8 cellular contexts compared by ENCODE assay signal in the genomic region with DNA sequence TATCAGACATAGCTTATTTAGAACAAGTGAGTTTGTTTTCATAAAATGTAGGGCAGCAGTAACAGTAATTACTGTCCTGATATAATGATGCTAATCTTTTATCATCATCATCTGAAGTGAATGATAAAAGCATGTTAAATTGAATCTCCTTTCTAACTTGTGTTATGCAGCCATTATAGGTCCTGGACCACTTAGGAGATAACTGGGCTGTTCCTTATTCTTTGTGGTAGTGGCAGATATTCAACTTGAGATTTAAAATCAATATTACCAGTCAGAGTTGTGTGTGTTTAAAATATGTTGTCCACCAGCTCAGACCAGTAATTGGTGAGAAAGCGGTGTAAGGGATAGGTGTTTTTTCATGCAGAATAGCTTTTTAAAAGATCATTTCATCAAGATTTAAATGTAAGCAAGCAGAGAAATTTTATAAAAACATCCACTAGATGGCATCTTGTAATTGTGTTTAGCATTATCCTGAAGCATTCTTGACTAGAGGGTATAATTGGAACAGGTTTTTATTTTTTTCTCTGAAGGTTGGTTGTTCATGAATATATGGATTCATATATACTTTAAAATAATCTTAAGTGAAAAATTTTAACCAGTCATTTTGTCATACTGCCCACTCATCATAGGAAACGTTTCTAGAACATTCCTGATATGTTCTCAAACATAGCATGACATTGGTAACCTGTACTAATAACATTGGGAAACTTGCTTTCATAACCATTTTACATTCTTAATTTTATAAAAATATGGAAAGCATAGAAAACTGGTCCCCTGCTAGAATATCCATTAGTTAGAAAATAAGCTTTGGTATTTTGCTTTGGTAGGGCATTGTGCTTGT.
DNase-seq lines count a peak whose midpoint lies in the region; ATAC-seq, FAIRE-seq and TF ChIP-seq lines count a peak whose summit lies in the region.

No MANE protein-coding gene starts in this region.

- POLR2A ChIA-PET in CD4-positive, alpha-beta T cell (lab: Charles Lee): interaction anchor here (1.7 kb wide), 1 partner anchor 8 kb away, joined by 8 read pairs; no protein-coding TSS in a partner anchor
- POLR2A ChIA-PET in endothelial cell of umbilical vein (lab: Charles Lee): no interaction called here

- TF ChIP-seq POLR2A in endothelial cell of umbilical vein (IDR thresholded peaks at IDR 0.05; ENCODE audit: low read depth, low read length) (no peak), prostate gland (IDR thresholded peaks at IDR 0.05) (no peak)

- CTCF ChIA-PET in CD4-positive, alpha-beta T cell (lab: Charles Lee): interaction anchor here (0.6 to 3.8 kb wide), 10 partner anchors 9 to 876 kb away, joined by 3 to 21 read pairs (median 3); no protein-coding TSS in a partner anchor
- CTCF ChIA-PET in endothelial cell of umbilical vein (lab: Charles Lee): interaction anchor here (0.6 to 5.4 kb wide), 55 partner anchors 8 to 879 kb away, joined by 3 to 268 read pairs (median 5); no protein-coding TSS in a partner anchor

- no peak overlapping the region for H3K4me2 ChIP-seq in endothelial cell of umbilical vein (ENCODE audit: insufficient read depth, low read length)

- H3K27me3 ChIP-seq in CD4-positive, alpha-beta T cell (ENCODE audit: control insufficient read depth, insufficient read depth, low read length): no peaks in the 10 kb centered on the region
- no peaks in the 10 kb centered on the region for H3K27me3 ChIP-seq in HL-60 (ENCODE audit: insufficient read depth, poor library complexity, severe bottlenecking)
- H3K27me3 ChIP-seq in endothelial cell of umbilical vein (ENCODE audit: control insufficient read depth in 2 of 2, insufficient read depth in 2 of 2, low read length in 2 of 2): no peaks in the 10 kb centered on the region
- H3K27me3 ChIP-seq in prostate gland (replicated peaks; ENCODE audit: insufficient read depth): no peaks in the 10 kb centered on the region

- no peaks in the 10 kb centered on the region for H3K9me3 Mint-ChIP-seq in CD4-positive, alpha-beta T cell

- H3K36me3 ChIP-seq in endothelial cell of umbilical vein (ENCODE audit: control insufficient read depth in 2 of 2, extremely low read depth in 1 of 2, insufficient read depth in 2 of 2, low read length in 2 of 2) (no peaks in the 10 kb centered on the region), prostate gland (no peaks in the 10 kb centered on the region)

- H3K4me3 ChIP-seq in HL-60 (replicated peaks; ENCODE audit: insufficient read depth, low read length) (no peak overlapping the region), endothelial cell of umbilical vein (replicated peaks in 1 of 3; ENCODE audit: insufficient read depth in 1 of 3, low read depth in 1 of 3, low read length in 3 of 3) (no peak overlapping the region), prostate gland (no peak overlapping the region)

- H3K9me1 ChIP-seq in endothelial cell of umbilical vein (replicated peaks; ENCODE audit: control insufficient read depth, extremely low read depth, insufficient read depth, low read length): no peaks in the 10 kb centered on the region

- H3K4me3 Mint-ChIP-seq in CD4-positive, alpha-beta T cell: no peak overlapping the region

- WGBS in prostate gland: 59% methylated on average over 2 of the region's 2 CpGs

- TF ChIP-seq CTCF in CD4-positive, alpha-beta T cell (IDR thresholded peaks at IDR 0.05): peak; percentile 77
- peak; percentile 22 for TF ChIP-seq CTCF in HL-60 (IDR thresholded peaks at IDR 0.05; ENCODE audit: insufficient read depth, low read length)
- peak; percentile 20 to 31 for TF ChIP-seq CTCF in endothelial cell of umbilical vein (IDR thresholded peaks at IDR 0.05; ENCODE audit: extremely low read depth in 1 of 2, insufficient read depth in 1 of 2, low read depth in 1 of 2, low read length in 2 of 2)
- peak in 3 of 4 experiments; percentile 55 to 64 (median 57) for TF ChIP-seq CTCF in prostate gland (IDR thresholded peaks at IDR 0.05)

- H4K20me1 ChIP-seq in endothelial cell of umbilical vein (replicated peaks; ENCODE audit: control insufficient read depth, extremely low read depth, insufficient read depth, low read length): no peaks in the 10 kb centered on the region

- no peak overlapping the region for H2AFZ ChIP-seq in endothelial cell of umbilical vein (ENCODE audit: low read depth, low read length)

- ATAC-seq in CD4-positive, alpha-beta T cell (ENCODE audit: poor library complexity): peak; percentile 51
- no peak for ATAC-seq in HG03039 (IDR thresholded peaks at IDR 0.05; ENCODE audit: unreplicated experiment)

- peak overlapping the region; percentile 8 for H3K27ac Mint-ChIP-seq in CD4-positive, alpha-beta T cell

- intact Hi-C loops in CD4-positive, alpha-beta T cell (cut with DNase I, micrococcal nuclease): loop anchor here (1.0 to 10.0 kb wide), 3 partner anchors 65 to 878 kb away; no protein-coding TSS in a partner anchor
- intact Hi-C loops in endothelial cell of umbilical vein (cut with micrococcal nuclease): loop anchor here (1.0 to 5.0 kb wide), 5 partner anchors 65 to 251 kb away; no protein-coding TSS in a partner anchor
- intact Hi-C loops in prostate gland (cut with DNase I): loop anchor here (5.0 to 10.0 kb wide), 2 partner anchors 61 to 102 kb away; no protein-coding TSS in a partner anchor

- no peak for DNase-seq in CD4-positive, alpha-beta T cell
- DNase-seq in HL-60 (ENCODE audit: low read depth in 1 of 2, low spot score in 1 of 2) (no peak), OCI-M1 (lab: John Stamatoyannopoulos, UW) (peak; percentile 60), endothelial cell of umbilical vein (ENCODE audit: low read depth, low spot score) (peak; percentile 42), prostate gland (ENCODE audit: low spot score) (no peak), globus pallidus (ENCODE audit: low spot score) (no peak), T-helper 1 cell (no peak)

- H3K27ac ChIP-seq in CD4-positive, alpha-beta T cell (ENCODE audit: low read depth, low read length): no peak overlapping the region
- H3K27ac ChIP-seq in HL-60 (replicated peaks) (no peak overlapping the region), endothelial cell of umbilical vein (ENCODE audit: insufficient read depth, low read depth, low read length) (no peak overlapping the region), prostate gland (no peak overlapping the region)

- no peak overlapping the region for H3K9ac ChIP-seq in endothelial cell of umbilical vein (replicated peaks; ENCODE audit: extremely low read depth, insufficient read depth, low read length)

- H3K4me1 ChIP-seq in endothelial cell of umbilical vein (ENCODE audit: control insufficient read depth, extremely low read depth, insufficient read depth, low read length) (no peaks in the 10 kb centered on the region), prostate gland (replicated peaks) (no peaks in the 10 kb centered on the region)

- H3K79me2 ChIP-seq in endothelial cell of umbilical vein (ENCODE audit: control insufficient read depth, insufficient read depth, low read length): no peaks in the 10 kb centered on the region

- dilution Hi-C loops in endothelial cell of umbilical vein (cut with MboI; ENCODE audit: extremely low pct_ligation_motif_present, low sequenced_read_pairs): no loop called here

- H3K9me3 ChIP-seq in CD4-positive, alpha-beta T cell (ENCODE audit: control insufficient read depth, low read length): no peaks in the 10 kb centered on the region
- H3K9me3 ChIP-seq in endothelial cell of umbilical vein (replicated peaks; ENCODE audit: control insufficient read depth, insufficient read depth, low read length): no peaks in the 10 kb centered on the region
- H3K9me3 ChIP-seq in prostate gland: no peaks in the 10 kb centered on the region

- no peaks in the 10 kb centered on the region for H3K36me3 Mint-ChIP-seq in CD4-positive, alpha-beta T cell (ENCODE audit: low read depth)

- H3K27me3 Mint-ChIP-seq in CD4-positive, alpha-beta T cell: no peaks in the 10 kb centered on the region

- no TSS peak for BruUV-seq in endothelial cell of umbilical vein (replicated peaks; lab: Mats Ljungman, UMichigan)

- peaks cover 47% of the 10 kb centered on the region for H3K4me1 Mint-ChIP-seq in CD4-positive, alpha-beta T cell (ENCODE audit: low read depth)

- peak; percentile 31 for FAIRE-seq in endothelial cell of umbilical vein (lab: Jason Lieb, UNC)

TF ChIP-seq in endothelial cell of umbilical vein, 7 proteins besides CTCF, POLR2A, EP300 and RAD21:
- TF ChIP-seq GATA2 (IDR thresholded peaks at IDR 0.05; ENCODE audit: insufficient read depth, insufficient read length, low read depth, low read length) (no peak), EZH2 (IDR thresholded peaks at IDR 0.05; ENCODE audit: borderline replicate concordance, low read depth, low read length, severe bottlenecking) (no peak), MYC (IDR thresholded peaks at IDR 0.05; ENCODE audit: low read depth, low read length) (no peak), POLR2AphosphoS5 (IDR thresholded peaks at IDR 0.05; ENCODE audit: insufficient read depth, low read depth, low read length) (no peak), FOS (IDR thresholded peaks at IDR 0.05; ENCODE audit: borderline replicate concordance, insufficient read depth, low read length) (no peak), JUN (IDR thresholded peaks at IDR 0.05; ENCODE audit: borderline replicate concordance, insufficient read depth, insufficient read length, low read depth) (no peak)
- TF ChIP-seq, protein P1, sequence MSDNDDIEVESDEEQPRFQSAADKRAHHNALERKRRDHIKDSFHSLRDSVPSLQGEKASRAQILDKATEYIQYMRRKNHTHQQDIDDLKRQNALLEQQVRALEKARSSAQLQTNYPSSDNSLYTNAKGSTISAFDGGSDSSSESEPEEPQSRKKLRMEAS (IDR thresholded peaks at IDR 0.05; ENCODE audit: insufficient read depth, insufficient read length): no peak

Comparison
In these comparisons a context has a peak if more than half of its experiments do, and no peak if none do; other contexts are left out.
1. DNase-seq: peak in OCI-M1 (single experiment) and endothelial cell of umbilical vein (single experiment); none in CD4-positive, alpha-beta T cell (0 of 10), HL-60 (0 of 2), prostate gland (single experiment), globus pallidus (single experiment) and T-helper 1 cell (0 of 5).
2. CTCF ChIP-seq: peak in every context shown above with its lines; median percentile 77 in CD4-positive, alpha-beta T cell; 57 in prostate gland; 26 in endothelial cell of umbilical vein; 22 in HL-60.